8 cellular contexts compared by ENCODE assay signal in genomic region chr1:241640867-241641542, GRCh38. TPM values are rescaled to one million over a fixed set of nuclear protein-coding genes. Genes with fewer than 3 reads are reported as not detected.
DNase-seq lines count a peak whose midpoint lies in the region; ATAC-seq and TF ChIP-seq lines count a peak whose summit lies in the region.

No MANE protein-coding gene starts in this region.

- H3K79me2 ChIP-seq in KMS-11 (ENCODE audit: insufficient read depth, low read depth): peaks cover 33% of the 10 kb centered on the region

- no peak for DNase-seq in astrocyte of the cerebellum (ENCODE audit: low read depth)
- DNase-seq in EL: no peak
- no peak for DNase-seq in NCI-H446 (lab: John Stamatoyannopoulos, UW)
- no peak for DNase-seq in cerebellar nuclear complex (lab: John Stamatoyannopoulos, UW)

- no peak for TF ChIP-seq CTCF in KMS-11 (conservative IDR thresholded peaks at IDR 0.05; ENCODE audit: low read depth, low read length)
- TF ChIP-seq CTCF in astrocyte of the cerebellum (IDR thresholded peaks at IDR 0.05; ENCODE audit: low read depth, low read length, missing control alignments): no peak

- in situ Hi-C loops in astrocyte of the cerebellum (cut with HindIII; ENCODE audit: low sequenced_read_pairs): no loop called here

- H4K20me1 ChIP-seq in BLaER1: peaks cover 11% of the 10 kb centered on the region; the same call in 1 of the 2 replicates
- H4K20me1 ChIP-seq in KMS-11 (ENCODE audit: insufficient read depth): no peaks in the 10 kb centered on the region

- H3K27me3 ChIP-seq in BLaER1 (no peaks in the 10 kb centered on the region), KMS-11 (ENCODE audit: insufficient read depth, low read depth) (no peaks in the 10 kb centered on the region), mononuclear cell (ENCODE audit: insufficient read depth, low read length) (no peaks in the 10 kb centered on the region)

- H3K36me3 ChIP-seq in BLaER1 (no peaks in the 10 kb centered on the region), KMS-11 (ENCODE audit: insufficient read depth) (no peaks in the 10 kb centered on the region)

- peak overlapping the region; percentile 99 for H2AFZ ChIP-seq in KMS-11 (ENCODE audit: low read depth)

- H3K27ac ChIP-seq in BLaER1 (peak overlapping the region; percentile 75), KMS-11 (no peak overlapping the region)

- H3K4me2 ChIP-seq in BLaER1 (peak overlapping the region; percentile 75), KMS-11 (peak overlapping the region; percentile 87)

- H3K9ac ChIP-seq in BLaER1: peak overlapping the region; percentile 22
- peak overlapping the region; percentile 28; the same call in 1 of the 2 replicates for H3K9ac ChIP-seq in KMS-11

- peaks cover 43% of the 10 kb centered on the region for H3K4me1 ChIP-seq in BLaER1
- peaks cover 29% of the 10 kb centered on the region for H3K4me1 ChIP-seq in KMS-11 (ENCODE audit: low read depth, poor library complexity, severe bottlenecking)
- H3K4me1 ChIP-seq in mononuclear cell (ENCODE audit: insufficient read depth, low read length): peaks cover 35% of the 10 kb centered on the region

- H3K9me3 ChIP-seq in BLaER1: peaks cover 9% of the 10 kb centered on the region
- no peaks in the 10 kb centered on the region for H3K9me3 ChIP-seq in mononuclear cell (ENCODE audit: low read depth, low read length)

- ATAC-seq in GM18907 (IDR thresholded peaks at IDR 0.05; ENCODE audit: unreplicated experiment): no peak

- H3K4me3 ChIP-seq in BLaER1: peak overlapping the region; percentile 91
- peak overlapping the region; percentile 84 for H3K4me3 ChIP-seq in KMS-11 (IDR thresholded peaks at IDR 0.05; ENCODE audit: insufficient read depth, low read depth, low read length)
- peak overlapping the region; percentile 87 for H3K4me3 ChIP-seq in astrocyte of the cerebellum (ENCODE audit: low read depth, low read length)
- peak overlapping the region; percentile 38 for H3K4me3 ChIP-seq in mononuclear cell (ENCODE audit: low read length)

RNA-seq across cellular contexts. Expression of gene CHML, which starts 0.8 kb away (rescaled TPM):
- total RNA-seq in mononuclear cell: 10.7 TPM

RNA-seq across cellular contexts. Expression of gene OPN3, which starts 0.8 kb away (rescaled TPM):
- total RNA-seq in mononuclear cell: 14.0 TPM

RNA-seq across cellular contexts. Expression of gene WDR64, which starts 11.1 kb away (rescaled TPM):
- 0.10 TPM for total RNA-seq in mononuclear cell

Comparison
In these comparisons a context has a peak if more than half of its experiments do, and no peak if none do; other contexts are left out.
1. H3K4me3 ChIP-seq: peak in every context shown above with its lines; median percentile 91 in BLaER1; 87 in astrocyte of the cerebellum; 84 in KMS-11; 38 in mononuclear cell.